In genomic region chr22:40175571-40176105, GRCh38 we compare ENCODE assay signal across 13 cellular contexts. TPM values are rescaled to one million over a fixed set of nuclear protein-coding genes. Genes with fewer than 3 reads are reported as not detected.
DNase-seq lines count a peak whose midpoint lies in the region; ATAC-seq, FAIRE-seq and TF ChIP-seq lines count a peak whose summit lies in the region.
"Had no signal": no experiment of that assay in that cellular context is flagged by ENCODE, and none has a peak within 500 bp of the region (broad histone marks: within the 10 kb centered on the region; RNA-seq: fewer than 3 reads in every experiment).

No MANE protein-coding gene starts in this region.

- dilution Hi-C loops in endothelial cell of umbilical vein (cut with MboI; ENCODE audit: extremely low pct_ligation_motif_present, low sequenced_read_pairs): no loop called here

- no peak for FAIRE-seq in endothelial cell of umbilical vein (lab: Jason Lieb, UNC)
- FAIRE-seq: A549 had no signal

- H3K27me3 Mint-ChIP-seq in activated CD4-positive, alpha-beta T cell treated with anti-CD3 and anti-CD28 coated beads, Interleukin-2, amount 10 ng/mL, durations not matched to agents 24 days and 14 days: no peaks in the 10 kb centered on the region
- H3K27me3 Mint-ChIP-seq in T-cell: no peaks in the 10 kb centered on the region

- TF ChIP-seq POLR2A in endothelial cell of umbilical vein (IDR thresholded peaks at IDR 0.05; ENCODE audit: low read depth, low read length): no peak

- WGBS in smooth muscle cell (ENCODE audit: low lambda C conversion rate): 48% methylated on average over 6 of the region's 6 CpGs

- H3K27ac Mint-ChIP-seq in activated CD4-positive, alpha-beta T cell treated with anti-CD3 and anti-CD28 coated beads, Interleukin-2, amount 10 ng/mL, durations not matched to agents 24 days and 14 days: peak overlapping the region; percentile 67
- H3K27ac Mint-ChIP-seq in T-cell: peak overlapping the region; percentile 55 to 91

- H3K27me3 ChIP-seq in endothelial cell of umbilical vein (ENCODE audit: control insufficient read depth in 2 of 2, insufficient read depth in 2 of 2, low read length in 2 of 2) (no peaks in the 10 kb centered on the region), smooth muscle cell (ENCODE audit: low read depth) (no peaks in the 10 kb centered on the region)
- H3K27me3 ChIP-seq: transverse colon had no signal

- H3K9ac ChIP-seq in endothelial cell of umbilical vein (replicated peaks; ENCODE audit: extremely low read depth, insufficient read depth, low read length) (no peak overlapping the region), smooth muscle cell (ENCODE audit: low read depth) (no peak overlapping the region)

- H2AFZ ChIP-seq in endothelial cell of umbilical vein (ENCODE audit: low read depth, low read length) (no peak overlapping the region), smooth muscle cell (ENCODE audit: low read depth) (no peak overlapping the region)

- CTCF ChIA-PET in T-cell (lab: Charles Lee) (interaction anchor here in 1 of 2 donors (0.5 kb wide), 1 partner anchor 243 kb away, joined by 3 read pairs; no protein-coding TSS in a partner anchor), endothelial cell of umbilical vein (lab: Charles Lee) (no interaction called here)

- H3K27ac ChIP-seq in endothelial cell of umbilical vein (ENCODE audit: insufficient read depth, low read depth, low read length) (no peak overlapping the region), smooth muscle cell (ENCODE audit: low read depth) (peak overlapping the region; percentile 7)
- H3K27ac ChIP-seq: epithelial cell of prostate had no signal

- H3K9me3 Mint-ChIP-seq in activated CD4-positive, alpha-beta T cell treated with anti-CD3 and anti-CD28 coated beads, Interleukin-2, amount 10 ng/mL, durations not matched to agents 24 days and 14 days: no peaks in the 10 kb centered on the region
- H3K9me3 Mint-ChIP-seq in T-cell: no peaks in the 10 kb centered on the region

- H3K9me1 ChIP-seq in endothelial cell of umbilical vein (replicated peaks; ENCODE audit: control insufficient read depth, extremely low read depth, insufficient read depth, low read length): no peaks in the 10 kb centered on the region

- H3K4me2 ChIP-seq in endothelial cell of umbilical vein (ENCODE audit: insufficient read depth, low read length): no peak overlapping the region
- H3K4me2 ChIP-seq in smooth muscle cell: no peak overlapping the region

- in situ Hi-C loops in G401 (cut with HindIII; ENCODE audit: low sequenced_read_pairs): loop anchor here (25.0 kb wide), 1 partner anchor 113 kb away; no protein-coding TSS in a partner anchor

- H3K4me3 Mint-ChIP-seq in activated CD4-positive, alpha-beta T cell treated with anti-CD3 and anti-CD28 coated beads, Interleukin-2, amount 10 ng/mL, durations not matched to agents 24 days and 14 days: peak overlapping the region; percentile 55
- H3K4me3 Mint-ChIP-seq in T-cell: peak overlapping the region in 1 of 3 donors; percentile 76

- POLR2A ChIA-PET in T-cell (lab: Charles Lee): interaction anchor here in 1 of 2 donors (0.7 kb wide), 1 partner anchor 431 kb away, joined by 11 read pairs; no protein-coding TSS in a partner anchor
- POLR2A ChIA-PET in endothelial cell of umbilical vein (lab: Charles Lee): no interaction called here

- H3K36me3 Mint-ChIP-seq in activated CD4-positive, alpha-beta T cell treated with anti-CD3 and anti-CD28 coated beads, Interleukin-2, amount 10 ng/mL, durations not matched to agents 24 days and 14 days (ENCODE audit: low read depth): peaks cover 8% of the 10 kb centered on the region
- H3K36me3 Mint-ChIP-seq in T-cell: no peaks in the 10 kb centered on the region

- H4K20me1 ChIP-seq in endothelial cell of umbilical vein (replicated peaks; ENCODE audit: control insufficient read depth, extremely low read depth, insufficient read depth, low read length) (no peaks in the 10 kb centered on the region), smooth muscle cell (ENCODE audit: low read depth) (peaks cover 8% of the 10 kb centered on the region)

- BruUV-seq in endothelial cell of umbilical vein (replicated peaks; lab: Mats Ljungman, UMichigan): no TSS peak

- H3K4me1 Mint-ChIP-seq in activated CD4-positive, alpha-beta T cell treated with anti-CD3 and anti-CD28 coated beads, Interleukin-2, amount 10 ng/mL, durations not matched to agents 24 days and 14 days: peaks cover 36% of the 10 kb centered on the region
- peaks cover 55 to 62% (median 58%) of the 10 kb centered on the region in 3 donors for H3K4me1 Mint-ChIP-seq in T-cell

- H3K36me3 ChIP-seq in endothelial cell of umbilical vein (ENCODE audit: control insufficient read depth in 2 of 2, extremely low read depth in 1 of 2, insufficient read depth in 2 of 2, low read length in 2 of 2): no peaks in the 10 kb centered on the region
- H3K36me3 ChIP-seq in smooth muscle cell (ENCODE audit: low read depth): no peaks in the 10 kb centered on the region
- H3K36me3 ChIP-seq: transverse colon had no signal

- no peak for ATAC-seq in T-cell (replicated peaks in 1 of 4)
- ATAC-seq: A549 had no signal

- peaks cover 23% of the 10 kb centered on the region for H3K4me1 ChIP-seq in endothelial cell of umbilical vein (ENCODE audit: control insufficient read depth, extremely low read depth, insufficient read depth, low read length)
- peaks cover 22% of the 10 kb centered on the region for H3K4me1 ChIP-seq in smooth muscle cell (ENCODE audit: low read depth)

- H3K79me2 ChIP-seq in endothelial cell of umbilical vein (ENCODE audit: control insufficient read depth, insufficient read depth, low read length) (peaks cover 27% of the 10 kb centered on the region), smooth muscle cell (ENCODE audit: low read depth) (peaks cover 28% of the 10 kb centered on the region)

- no peak for TF ChIP-seq CTCF in endothelial cell of umbilical vein (IDR thresholded peaks at IDR 0.05; ENCODE audit: extremely low read depth in 1 of 2, insufficient read depth in 1 of 2, low read depth in 1 of 2, low read length in 2 of 2)
- TF ChIP-seq CTCF in smooth muscle cell (IDR thresholded peaks at IDR 0.05; ENCODE audit: borderline replicate concordance, insufficient read depth, poor library complexity, severe bottlenecking): no peak

- no peaks in the 10 kb centered on the region for H3K9me3 ChIP-seq in endothelial cell of umbilical vein (replicated peaks; ENCODE audit: control insufficient read depth, insufficient read depth, low read length)
- H3K9me3 ChIP-seq in smooth muscle cell (replicated peaks; ENCODE audit: low read depth): no peaks in the 10 kb centered on the region
- H3K9me3 ChIP-seq: A549, transverse colon had no signal

- no peaks in the 10 kb centered on the region for H3F3A ChIP-seq in smooth muscle cell (ENCODE audit: low read depth)

- DNase-seq in activated CD4-positive, alpha-beta T cell treated with anti-CD3 and anti-CD28 coated beads, Interleukin-2, amount 10 ng/mL, durations not matched to agents 24 days and 14 days: no peak
- no peak for DNase-seq in activated CD4-positive, alpha-beta T cell treated with anti-CD3 and anti-CD28 coated beads for 48 hours
- DNase-seq in T-cell (no peak), endothelial cell of umbilical vein (ENCODE audit: low read depth, low spot score) (peak; percentile 13), smooth muscle cell (lab: John Stamatoyannopoulos, UW; ENCODE audit: unreplicated experiment) (no peak), OCI-M2 (lab: John Stamatoyannopoulos, UW; ENCODE audit: unreplicated experiment) (no peak), G401 (ENCODE audit: low spot score) (no peak)
- DNase-seq in stimulated activated CD8-positive, alpha-beta memory T cell treated with anti-CD3 and anti-CD28 coated beads, Interleukin-4, amount 100 ng/mL, for 48 hours: no peak
- DNase-seq: NCI-H2029; stimulated activated CD4-positive, alpha-beta T cell treated with anti-CD3 and anti-CD28 coated beads, Interleukin-4, amount 100 ng/mL, for 1 hour; transverse colon had no signal

- H3K4me3 ChIP-seq in endothelial cell of umbilical vein (replicated peaks in 1 of 3; ENCODE audit: insufficient read depth in 1 of 3, low read depth in 1 of 3, low read length in 3 of 3) (no peak overlapping the region), smooth muscle cell (no peak overlapping the region)
- H3K4me3 ChIP-seq: A549, transverse colon had no signal

- intact Hi-C loops in activated CD4-positive, alpha-beta T cell treated with anti-CD3 and anti-CD28 coated beads, Interleukin-2, amount 10 ng/mL, durations not matched to agents 24 days and 14 days (cut with micrococcal nuclease): loop anchor here (2.0 to 10.0 kb wide), 7 partner anchors 67 to 917 kb away; partner anchors contain the start of genes EP300, GRAP2 and RPS19BP1
- intact Hi-C loops in endothelial cell of umbilical vein (cut with micrococcal nuclease): loop anchor here (5.0 kb wide), 2 partner anchors 152 to 462 kb away; partner anchors contain the start of gene MRTFA

TF ChIP-seq in endothelial cell of umbilical vein, 7 proteins besides CTCF, POLR2A, EP300 and RAD21:
- TF ChIP-seq FOS (IDR thresholded peaks at IDR 0.05; ENCODE audit: borderline replicate concordance, insufficient read depth, low read length): no peak

RNA-seq across cellular contexts. Expression of gene TNRC6B, which starts 2.1 kb away (rescaled TPM):
- 27.3 and 31.3 TPM in 2 replicates for total RNA-seq in activated CD4-positive, alpha-beta T cell treated with anti-CD3 and anti-CD28 coated beads, Interleukin-2, amount 10 ng/mL, durations not matched to agents 24 days and 14 days
- total RNA-seq in T-cell (100 to 1,000 TPM; 122 to 173 (median 143) TPM), endothelial cell of umbilical vein (33.3 and 37.2 TPM in 2 replicates), smooth muscle cell (36.4 and 44.4 TPM in 2 replicates)
- polyA plus RNA-seq in endothelial cell of umbilical vein (8.5 and 10.6 TPM in 2 replicates), smooth muscle cell (21.5 and 30.2 TPM in 2 replicates)
- 7.3 and 7.7 TPM in 2 replicates for polyA plus RNA-seq in endothelial cell of umbilical vein (2011; cell fraction: cytosol; rRNA removed)
- polyA plus RNA-seq in endothelial cell of umbilical vein (2011; cell fraction: nucleus; rRNA removed): 16.9 and 21.7 TPM in 2 replicates
- polyA plus RNA-seq in endothelial cell of umbilical vein (2012): 6.3 and 9.0 TPM in 2 replicates
- polyA minus RNA-seq in endothelial cell of umbilical vein: 40.4 and 50.1 TPM in 2 replicates
- 12.3 TPM for polyA minus RNA-seq in endothelial cell of umbilical vein (2011; cell fraction: cytosol; rRNA and poly(A)+ RNA removed)
- polyA minus RNA-seq in endothelial cell of umbilical vein (2011; cell fraction: nucleus; rRNA and poly(A)+ RNA removed): 49.4 and 51.6 TPM in 2 replicates
- 11.1 TPM in 2 replicates for total RNA-seq in G401 (2014; rRNA removed; shearing (Covaris generic))
